12 cellular contexts compared by ENCODE assay signal in the genomic region with DNA sequence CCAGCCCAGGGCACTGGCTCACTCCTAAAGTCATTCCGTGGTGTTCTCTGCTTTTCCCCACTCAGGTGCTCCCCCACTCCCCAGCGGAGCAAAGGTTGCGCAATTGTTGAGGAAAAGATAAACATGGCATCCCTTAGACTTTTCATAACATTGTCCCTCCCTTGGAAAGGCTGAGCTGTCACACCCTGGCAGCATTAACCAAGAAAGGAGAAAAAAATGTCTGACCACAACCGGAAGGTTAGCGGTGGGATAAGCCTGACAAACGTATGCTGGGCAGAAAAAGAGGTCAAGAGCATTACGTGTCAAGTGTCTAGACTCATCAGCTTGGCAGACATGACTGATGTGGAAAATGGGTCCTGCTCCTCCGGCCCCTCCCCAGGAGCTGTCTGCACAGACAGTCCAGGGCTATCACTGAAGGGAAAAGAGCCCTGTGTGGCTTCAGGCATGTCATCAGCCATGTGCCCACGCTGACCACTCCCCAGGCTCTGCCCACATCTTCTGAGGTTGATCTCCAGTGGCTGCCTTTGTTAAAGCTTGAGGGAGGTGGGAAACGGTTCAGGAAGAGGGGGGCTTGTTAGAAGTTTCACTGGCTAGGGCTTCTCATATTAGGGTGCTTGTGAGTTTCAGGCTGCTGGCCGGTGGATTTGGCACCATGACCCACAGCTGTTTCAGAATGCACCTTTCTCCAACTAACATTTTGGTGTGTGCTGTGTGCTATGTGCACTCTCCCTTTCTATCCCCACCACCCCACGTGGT. TPM values are rescaled to one million over a fixed set of nuclear protein-coding genes. Genes with fewer than 3 reads are reported as not detected.
DNase-seq lines count a peak whose midpoint lies in the region; ATAC-seq, FAIRE-seq and TF ChIP-seq lines count a peak whose summit lies in the region.
"Had no signal": no experiment of that assay in that cellular context is flagged by ENCODE, and none has a peak within 500 bp of the region (broad histone marks: within the 10 kb centered on the region; RNA-seq: fewer than 3 reads in every experiment).

No MANE protein-coding gene starts in this region.

- H3K27me3 ChIP-seq in layer of hippocampus (ENCODE audit: control insufficient read depth, insufficient read depth, low read length) (no peaks in the 10 kb centered on the region), vagina (no peaks in the 10 kb centered on the region)

- peak overlapping the region; percentile 99 for H3K27ac ChIP-seq in layer of hippocampus (ENCODE audit: low read depth, low read length)
- no peak overlapping the region for H3K27ac ChIP-seq in vagina

- no peak for TF ChIP-seq POLR2A in vagina (IDR thresholded peaks at IDR 0.05)

- no peak for TF ChIP-seq CTCF in astrocyte of the cerebellum (IDR thresholded peaks at IDR 0.05; ENCODE audit: low read depth, low read length, missing control alignments)
- TF ChIP-seq CTCF in vagina (IDR thresholded peaks at IDR 0.05): no peak

- H3K4me1 ChIP-seq in vagina: no peaks in the 10 kb centered on the region

- DNase-seq in left ventricle myocardium superior (no peak), cardiac septum (ENCODE audit: low spot score) (no peak), astrocyte of the cerebellum (ENCODE audit: low read depth) (peak; percentile 22), vagina (ENCODE audit: extremely low spot score in 2 of 2) (peak; percentile 77 to 83), D341Med (ENCODE audit: low spot score) (no peak), frontal cortex (ENCODE audit: low spot score in 2 of 2) (no peak)
- no peak for DNase-seq in stimulated activated naive CD4-positive, alpha-beta T cell treated with Interleukin-2 at 50 U/mL for 16 hours (lab: John Stamatoyannopoulos, UW)
- DNase-seq: activated effector memory CD4-positive, alpha-beta T cell treated with anti-CD3 and anti-CD28 coated beads, Interleukin-2, amount 50 U/mL, for 16 hours; NCI-H748 treated with DMSO at 0.1 percent for 48 hours; stimulated activated CD4-positive, alpha-beta T cell treated with anti-CD3 and anti-CD28 coated beads, Interleukin-4, amount 100 ng/mL, for 1 hour; T-helper 9 cell had no signal

- H3K36me3 ChIP-seq in vagina: no peaks in the 10 kb centered on the region

- no peaks in the 10 kb centered on the region for H3K9me3 ChIP-seq in vagina

- intact Hi-C loops in left ventricle myocardium superior (cut with micrococcal nuclease) (no loop called here), cardiac septum (cut with DNase I) (no loop called here), vagina (cut with DNase I) (no loop called here)

- in situ Hi-C loops in astrocyte of the cerebellum (cut with HindIII; ENCODE audit: low sequenced_read_pairs): no loop called here

- H3K4me3 ChIP-seq in astrocyte of the cerebellum (ENCODE audit: low read depth, low read length) (no peak overlapping the region), vagina (no peak overlapping the region)

- ATAC-seq in left ventricle myocardium superior: peak; percentile 11

- no peak for FAIRE-seq in frontal cortex (lab: Jason Lieb, UNC)

RNA-seq across cellular contexts. Expression of a gene that starts 30.1 kb away (rescaled TPM):
- total RNA-seq in left ventricle myocardium superior (not detected), cardiac septum (not detected), vagina (not detected), frontal cortex (not detected)

Comparison
In these comparisons a context has a peak if more than half of its experiments do, and no peak if none do; other contexts are left out.
1. DNase-seq: peak in astrocyte of the cerebellum (single experiment) and vagina (2 of 2); none in left ventricle myocardium superior (single experiment), cardiac septum (single experiment), D341Med (single experiment), frontal cortex (0 of 2) and stimulated activated naive CD4-positive, alpha-beta T cell treated with Interleukin-2 at 50 U/mL for 16 hours (single experiment).